1 cellular context compared by ENCODE assay signal in genomic region chr10:68957284-68957615, GRCh38.
TF ChIP-seq lines count a peak whose summit lies in the region.

No MANE protein-coding gene starts in this region.

TF ChIP-seq in WTC11, 78 proteins besides CTCF, POLR2A, EP300 and RAD21 (continued from another document):
- TF ChIP-seq FOXJ3 (CRISPR knock-in tag; IDR thresholded peaks at IDR 0.05; ENCODE audit: borderline replicate concordance) (no peak), FOXP4 (CRISPR knock-in tag; IDR thresholded peaks at IDR 0.05) (no peak), ATF3 (CRISPR knock-in tag; conservative IDR thresholded peaks at IDR 0.05) (no peak), ZNF232 (CRISPR knock-in tag; IDR thresholded peaks at IDR 0.05) (no peak), RELA (CRISPR knock-in tag; IDR thresholded peaks at IDR 0.05; ENCODE audit: borderline replicate concordance) (no peak), NFATC4 (CRISPR knock-in tag; IDR thresholded peaks at IDR 0.05) (no peak), JAZF1 (CRISPR knock-in tag; IDR thresholded peaks at IDR 0.05) (no peak), ESRRA (CRISPR knock-in tag; IDR thresholded peaks at IDR 0.05; ENCODE audit: borderline replicate concordance) (no peak), CREB1 (CRISPR knock-in tag; IDR thresholded peaks at IDR 0.05) (no peak), MLX (CRISPR knock-in tag; IDR thresholded peaks at IDR 0.05) (no peak), IRF1 (CRISPR knock-in tag; IDR thresholded peaks at IDR 0.05) (no peak), ZNF219 (CRISPR knock-in tag; IDR thresholded peaks at IDR 0.05; ENCODE audit: borderline replicate concordance) (no peak), ZNF416 (CRISPR knock-in tag; IDR thresholded peaks at IDR 0.05) (no peak)
